ENCODE assay signal across 10 cellular contexts in genomic region chr3:37183976-37184375, GRCh38. TPM values are rescaled to one million over a fixed set of nuclear protein-coding genes. Genes with fewer than 3 reads are reported as not detected.
DNase-seq lines count a peak whose midpoint lies in the region; ATAC-seq, FAIRE-seq and TF ChIP-seq lines count a peak whose summit lies in the region.
"Had no signal": no experiment of that assay in that cellular context is flagged by ENCODE, and none has a peak within 500 bp of the region (broad histone marks: within the 10 kb centered on the region; RNA-seq: fewer than 3 reads in every experiment).

No MANE protein-coding gene starts in this region.

- H4K5ac ChIP-seq in mesendoderm (ENCODE audit: low read length) = no peak overlapping the region

- no peak overlapping the region for H2BK5ac ChIP-seq in mesendoderm (ENCODE audit: low read length)

- no peak overlapping the region for H2BK120ac ChIP-seq in mesendoderm (ENCODE audit: low read depth, low read length)

- H3K4me3 ChIP-seq in prostate gland (no peak overlapping the region), mesendoderm (ENCODE audit: low read length) (no peak overlapping the region)
- H3K4me3 ChIP-seq: SK-N-MC had no signal

- intact Hi-C loops in Right ventricle myocardium inferior (cut with DNase I) = no loop called here
- intact Hi-C loops in cardiac septum (cut with DNase I) = no loop called here
- intact Hi-C loops in prostate gland (cut with DNase I) = no loop called here

- peak; percentile 52 for FAIRE-seq in frontal cortex (lab: Jason Lieb, UNC)

- no peak for TF ChIP-seq CTCF in prostate gland (IDR thresholded peaks at IDR 0.05)

- DNase-seq in Right ventricle myocardium inferior (ENCODE audit: missing footprints) (no peak), cardiac septum (ENCODE audit: low spot score) (no peak), frontal cortex (ENCODE audit: low spot score in 2 of 2) (no peak), prostate gland (ENCODE audit: low spot score) (peak; percentile 57), mesendoderm (no peak), NCI-H187 treated with DMSO at 0.1 percent for 48 hours (lab: John Stamatoyannopoulos, UW) (no peak), NCI-H1417 (lab: John Stamatoyannopoulos, UW) (no peak)
- DNase-seq in activated CD4-positive, alpha-beta T cell treated with anti-CD3 and anti-CD28 coated beads, Interleukin-2, amount 50 U/mL, for 4 hours = no peak
- DNase-seq: 8988T had no signal

- H3K18ac ChIP-seq in mesendoderm (ENCODE audit: low read length) = no peak overlapping the region

- ATAC-seq in Right ventricle myocardium inferior = peak; percentile 72

- peaks cover 3% of the 10 kb centered on the region for H3K4me1 ChIP-seq in prostate gland (replicated peaks)
- no peaks in the 10 kb centered on the region for H3K4me1 ChIP-seq in mesendoderm (ENCODE audit: control insufficient read depth, low read depth, low read length)

- no peaks in the 10 kb centered on the region for H3K79me2 ChIP-seq in mesendoderm (ENCODE audit: control insufficient read depth, insufficient read depth, low read length)

- H3K56ac ChIP-seq in mesendoderm (ENCODE audit: low read length) = no peak overlapping the region

- no peaks in the 10 kb centered on the region for H3K9me3 ChIP-seq in prostate gland

- H3K36me3 ChIP-seq in prostate gland = no peaks in the 10 kb centered on the region
- H3K36me3 ChIP-seq in mesendoderm (ENCODE audit: control insufficient read depth, insufficient read depth, low read length) = no peaks in the 10 kb centered on the region

- H3K79me1 ChIP-seq in mesendoderm (ENCODE audit: low read length) = no peaks in the 10 kb centered on the region

- no peak for TF ChIP-seq POLR2A in prostate gland (IDR thresholded peaks at IDR 0.05)

- no peak overlapping the region for H3K4me2 ChIP-seq in mesendoderm (ENCODE audit: low read length)

- 32% methylated on average over 5 of the region's 5 CpGs for WGBS in prostate gland
- WGBS in mesendoderm (ENCODE audit: extremely low coverage, insufficient coverage, low lambda C conversion rate) = 100% methylated on average over 1 of the region's 5 CpGs

- H3K27me3 ChIP-seq in prostate gland (replicated peaks; ENCODE audit: insufficient read depth) = no peaks in the 10 kb centered on the region
- H3K27me3 ChIP-seq in mesendoderm (ENCODE audit: insufficient read depth, low read length, poor library complexity) = no peaks in the 10 kb centered on the region

- H3K23ac ChIP-seq in mesendoderm (ENCODE audit: low read length) = no peak overlapping the region

- no peak overlapping the region for H2BK15ac ChIP-seq in mesendoderm (replicated peaks; ENCODE audit: low read depth)

- H3K9ac ChIP-seq in mesendoderm (ENCODE audit: low read length) = no peak overlapping the region

- H4K8ac ChIP-seq in mesendoderm (ENCODE audit: low read depth, low read length) = no peak overlapping the region

- H3K27ac ChIP-seq in prostate gland (peak overlapping the region; percentile 63 to 64), mesendoderm (ENCODE audit: low read depth, low read length) (no peak overlapping the region)
- H3K27ac ChIP-seq: SK-N-MC had no signal

- H3K4ac ChIP-seq in mesendoderm (ENCODE audit: low read depth, low read length) = no peak overlapping the region

- no peak overlapping the region for H2AK5ac ChIP-seq in mesendoderm (ENCODE audit: low read length)

RNA-seq across cellular contexts. Expression of gene LRRFIP2, which starts 9.6 kb away (rescaled TPM):
- total RNA-seq in Right ventricle myocardium inferior (146 TPM), cardiac septum (135 TPM), frontal cortex (55.4 TPM), prostate gland (100 to 1,000 TPM; 102 to 134 TPM)
- 26.5 TPM for polyA plus RNA-seq in mesendoderm (2013, experiment 1 of 2)
- polyA plus RNA-seq in mesendoderm (2013, experiment 2 of 2) = 27.9 TPM

RNA-seq across cellular contexts. Expression of gene GOLGA4, which starts 59.1 kb away (rescaled TPM):
- 167 TPM for total RNA-seq in Right ventricle myocardium inferior
- 200 TPM for total RNA-seq in cardiac septum
- total RNA-seq in frontal cortex = 30.2 TPM
- 100 to 1,000 TPM; 103 to 117 TPM for total RNA-seq in prostate gland
- 35.5 TPM for polyA plus RNA-seq in mesendoderm (2013, experiment 1 of 2)
- polyA plus RNA-seq in mesendoderm (2013, experiment 2 of 2) = 37.2 TPM
